ENCODE assay signal across 12 cellular contexts in genomic region chr3:155847993-155848392, GRCh38.
"Had no signal": no experiment of that assay in that cellular context is flagged by ENCODE, and none has a peak within 500 bp of the region (broad histone marks: within the 10 kb centered on the region; RNA-seq: fewer than 3 reads in every experiment).

No MANE protein-coding gene starts in this region.

- H3K36me3 ChIP-seq: thyroid gland, uterus had no signal

- H3K4me3 ChIP-seq: body of pancreas, gastroesophageal sphincter, left lung, thyroid gland, uterus had no signal

- H3K27ac Mint-ChIP-seq: activated B cell treated with CpG ODN at 0.5 μM for 24 hours; activated CD4-positive, alpha-beta T cell treated with anti-CD3 and anti-CD28 coated beads, Interleukin-2, amount 10 ng/mL, durations not matched to agents 24 days and 14 days; dendritic cell treated with granulocyte-macrophage colony-stimulating factor and Interleukin-4, amounts not matched to agents 40 ng/mL and 50 ng/mL, for 4 days; effector memory CD8-positive, alpha-beta T cell had no signal

- ATAC-seq: body of pancreas; effector memory CD8-positive, alpha-beta T cell; gastroesophageal sphincter; left lung had no signal

- H3K9me3 ChIP-seq: body of pancreas, gastroesophageal sphincter, left lung, thyroid gland, uterus had no signal

- H3K27me3 ChIP-seq: body of pancreas, gastroesophageal sphincter, left lung, thyroid gland, uterus had no signal

- FAIRE-seq: keratinocyte had no signal

- H3K27ac ChIP-seq: gastroesophageal sphincter, left lung, thyroid gland, uterus had no signal

- DNase-seq: activated B cell treated with CpG ODN at 0.5 μM for 24 hours; body of pancreas; effector memory CD8-positive, alpha-beta T cell; left lung; stimulated activated CD4-positive, alpha-beta T cell treated with anti-CD3 and anti-CD28 coated beads, Interleukin-4, amount 100 ng/mL, for 1 hour; T-helper 1 cell; thyroid gland; uterus had no signal

- H3K4me3 Mint-ChIP-seq: activated B cell treated with CpG ODN at 0.5 μM for 24 hours; dendritic cell treated with granulocyte-macrophage colony-stimulating factor and Interleukin-4, amounts not matched to agents 40 ng/mL and 50 ng/mL, for 4 days had no signal

- H3K27me3 Mint-ChIP-seq: activated B cell treated with CpG ODN at 0.5 μM for 24 hours; activated CD4-positive, alpha-beta T cell treated with anti-CD3 and anti-CD28 coated beads, Interleukin-2, amount 10 ng/mL, durations not matched to agents 24 days and 14 days; dendritic cell treated with granulocyte-macrophage colony-stimulating factor and Interleukin-4, amounts not matched to agents 40 ng/mL and 50 ng/mL, for 4 days; effector memory CD8-positive, alpha-beta T cell had no signal

- H3K9me3 Mint-ChIP-seq: activated B cell treated with CpG ODN at 0.5 μM for 24 hours; activated CD4-positive, alpha-beta T cell treated with anti-CD3 and anti-CD28 coated beads, Interleukin-2, amount 10 ng/mL, durations not matched to agents 24 days and 14 days; dendritic cell treated with granulocyte-macrophage colony-stimulating factor and Interleukin-4, amounts not matched to agents 40 ng/mL and 50 ng/mL, for 4 days; effector memory CD8-positive, alpha-beta T cell had no signal
